Comparison of ENCODE assay signal across 16 cellular contexts in genomic region chr2:224142397-224143312, GRCh38.
DNase-seq lines count a peak whose midpoint lies in the region; ATAC-seq, FAIRE-seq and TF ChIP-seq lines count a peak whose summit lies in the region.
"Had no signal": no experiment of that assay in that cellular context is flagged by ENCODE, and none has a peak within 500 bp of the region (broad histone marks: within the 10 kb centered on the region; RNA-seq: fewer than 3 reads in every experiment).

No MANE protein-coding gene starts in this region.

- DNase-seq in A549 (ENCODE audit: low read depth in 1 of 2, low spot score in 1 of 2) (peak; percentile 13 to 49), HFFc6 (peak; percentile 79), brain microvascular endothelial cell (peak; percentile 40), glomerular visceral epithelial cell (ENCODE audit: extremely low spot score) (peak; percentile 17), neural progenitor cell (ENCODE audit: low spot score) (no peak), COLO668 (lab: John Stamatoyannopoulos, UW; ENCODE audit: unreplicated experiment) (no peak)
- DNase-seq: activated T-cell treated with anti-CD3 and anti-CD28 coated beads for 4 hours, AML-193, foreskin melanocyte, Karpas-422, NCI-H2171 had no signal

- no peaks in the 10 kb centered on the region for H3K36me3 Mint-ChIP-seq in HFFc6 (ENCODE audit: low read depth)
- H3K36me3 Mint-ChIP-seq in neural progenitor cell: no peaks in the 10 kb centered on the region

- no peaks in the 10 kb centered on the region for H3K9me3 Mint-ChIP-seq in HFFc6
- H3K9me3 Mint-ChIP-seq in neural progenitor cell: no peaks in the 10 kb centered on the region

- H3K4me2 ChIP-seq in A549 (peak overlapping the region; percentile 59), neural progenitor cell (no peak overlapping the region)

- H3K9me3 ChIP-seq in A549 (no peaks in the 10 kb centered on the region), neural progenitor cell (ENCODE audit: low read depth) (no peaks in the 10 kb centered on the region)

- FAIRE-seq in A549 (lab: Jason Lieb, UNC): no peak
- FAIRE-seq: H1, TTC549 had no signal

- H3K4me3 Mint-ChIP-seq in HFFc6 (peak overlapping the region; percentile 48), neural progenitor cell (no peak overlapping the region)

- no peak overlapping the region for H3K9ac ChIP-seq in neural progenitor cell

- H3K4me1 Mint-ChIP-seq in HFFc6 (ENCODE audit: low read depth) (peaks cover 58% of the 10 kb centered on the region), neural progenitor cell (no peaks in the 10 kb centered on the region)

- in situ Hi-C loops in brain microvascular endothelial cell (cut with HindIII; ENCODE audit: low pct_ligation_motif_present, low sequenced_read_pairs): no loop called here

- no peaks in the 10 kb centered on the region; the same call in 1 of the 2 replicates for H3K27me3 Mint-ChIP-seq in HFFc6 (ENCODE audit: insufficient read depth)
- no peaks in the 10 kb centered on the region for H3K27me3 Mint-ChIP-seq in neural progenitor cell (ENCODE audit: insufficient read depth, low read depth)

- no peak for TF ChIP-seq EP300 in A549 (IDR thresholded peaks at IDR 0.05)

- H3K79me2 ChIP-seq in neural progenitor cell (ENCODE audit: low read depth): no peaks in the 10 kb centered on the region

- no peak overlapping the region for H3K4me3 ChIP-seq in A549
- H3K4me3 ChIP-seq in brain microvascular endothelial cell (ENCODE audit: low read depth, low read length): no peak overlapping the region
- H3K4me3 ChIP-seq in neural progenitor cell: no peak overlapping the region

- H3K4me1 ChIP-seq in A549: peaks cover 56% of the 10 kb centered on the region
- H3K4me1 ChIP-seq in neural progenitor cell: no peaks in the 10 kb centered on the region

- WGBS in A549 (ENCODE audit: missing lambda C conversion rate): 10% methylated on average over 4 of the region's 4 CpGs

- CTCF ChIA-PET in A549 (lab: Yijun Ruan, JAX): interaction anchor here (1.0 to 1.1 kb wide), 6 partner anchors 11 to 172 kb away, joined by 3 read pairs; no protein-coding TSS in a partner anchor

- ATAC-seq in A549: peak in 1 of 2 experiments; percentile 46; a peak in 3 of 6 replicates
- ATAC-seq in HG03520 (IDR thresholded peaks at IDR 0.05; ENCODE audit: unreplicated experiment): no peak
- ATAC-seq in GM19463 (IDR thresholded peaks at IDR 0.05; ENCODE audit: unreplicated experiment): no peak
- ATAC-seq: Panc1 had no signal

- H3K27ac Mint-ChIP-seq in HFFc6: peak overlapping the region; percentile 74
- no peak overlapping the region for H3K27ac Mint-ChIP-seq in neural progenitor cell

- TF ChIP-seq CTCF in A549 (IDR thresholded peaks at IDR 0.05) (peak; percentile 25; the same call in 1 of the 3 replicates), HFFc6 (IDR thresholded peaks at IDR 0.05) (peak; percentile 27; the same call in 1 of the 2 replicates), brain microvascular endothelial cell (IDR thresholded peaks at IDR 0.05; ENCODE audit: low read depth, low read length, missing control alignments) (no peak), neural progenitor cell (IDR thresholded peaks at IDR 0.05) (no peak)

- TF ChIP-seq RAD21 in A549 (conservative IDR thresholded peaks at IDR 0.05 in 1 of 2, IDR thresholded peaks at IDR 0.05 in 1 of 2): peak; percentile 13 to 35; a peak in 3 of 5 replicates

- H2AFZ ChIP-seq in neural progenitor cell (replicated peaks): no peak overlapping the region

- H3K27ac ChIP-seq in A549 (peak overlapping the region; percentile 58 to 67), brain microvascular endothelial cell (peak overlapping the region; percentile 23), neural progenitor cell (no peak overlapping the region)

- H3K36me3 ChIP-seq in brain microvascular endothelial cell (replicated peaks) (no peaks in the 10 kb centered on the region), neural progenitor cell (no peaks in the 10 kb centered on the region)

- POLR2A ChIA-PET in A549 (lab: Yijun Ruan, JAX): interaction anchor here (1.3 kb wide), 1 partner anchor 103 kb away, joined by 3 read pairs; the partner anchor contains the start of gene SERPINE2

- no peaks in the 10 kb centered on the region for H3F3A ChIP-seq in neural progenitor cell (ENCODE audit: low read depth)

- H3K27me3 ChIP-seq in brain microvascular endothelial cell (replicated peaks): no peaks in the 10 kb centered on the region
- no peaks in the 10 kb centered on the region for H3K27me3 ChIP-seq in neural progenitor cell

- H4K20me1 ChIP-seq in neural progenitor cell (ENCODE audit: low read depth): no peaks in the 10 kb centered on the region

- TF ChIP-seq POLR2A in A549 (IDR thresholded peaks at IDR 0.05; ENCODE audit: low read length): no peak

TF ChIP-seq in A549, 52 proteins besides CTCF, POLR2A, EP300 and RAD21:
- TF ChIP-seq FOSL2 (IDR thresholded peaks at IDR 0.05) (peak; percentile 53), FOSL2 (CRISPR knock-in tag; IDR thresholded peaks at IDR 0.05) (peak; percentile 58), CEBPB (IDR thresholded peaks at IDR 0.05) (0 out of 4 replicates have a peak, but pooled peaks of 1 of the 2 experiments have one; percentile 15), MAZ (IDR thresholded peaks at IDR 0.05; ENCODE audit: borderline replicate concordance, low read depth, low read length) (no peak), ZNF302 (CRISPR knock-in tag; IDR thresholded peaks at IDR 0.05) (no peak), SMC3 (IDR thresholded peaks at IDR 0.05) (peak; percentile 39), JUNB (IDR thresholded peaks at IDR 0.05) (peak; percentile 73; the same call in 1 of the 2 replicates)
TF ChIP-seq in A549: peak in this region for 4.

Comparison
In these comparisons a context has a peak if more than half of its experiments do, and no peak if none do; other contexts are left out.
1. DNase-seq: peak in A549 (2 of 2), HFFc6 (single experiment), brain microvascular endothelial cell (single experiment) and glomerular visceral epithelial cell (single experiment); none in neural progenitor cell (single experiment) and COLO668 (single experiment).
2. CTCF ChIP-seq: peak in A549 (single experiment) and HFFc6 (single experiment); none in brain microvascular endothelial cell (single experiment) and neural progenitor cell (single experiment).